Comparison of ENCODE assay signal across 10 cellular contexts in genomic region chr2:206225435-206226232, GRCh38. TPM values are rescaled to one million over a fixed set of nuclear protein-coding genes. Genes with fewer than 3 reads are reported as not detected.
DNase-seq lines count a peak whose midpoint lies in the region; ATAC-seq and TF ChIP-seq lines count a peak whose summit lies in the region.
"Had no signal": no experiment of that assay in that cellular context is flagged by ENCODE, and none has a peak within 500 bp of the region (broad histone marks: within the 10 kb centered on the region; RNA-seq: fewer than 3 reads in every experiment).

No MANE protein-coding gene starts in this region.

- H3K9me3 ChIP-seq in HCT116 (ENCODE audit: control insufficient read depth in 1 of 2, insufficient read depth in 1 of 2, low read depth in 1 of 2, low read length in 2 of 2) (no peaks in the 10 kb centered on the region), A673 (ENCODE audit: low read depth, low read length, poor library complexity, severe bottlenecking) (no peaks in the 10 kb centered on the region)

- TF ChIP-seq CTCF in GM10248 (IDR thresholded peaks at IDR 0.05; ENCODE audit: control extremely low read depth, extremely low read depth, low read depth, missing control alignments) (no peak), HCT116 (IDR thresholded peaks at IDR 0.05 in 2 of 3, conservative IDR thresholded peaks at IDR 0.05 in 1 of 3; ENCODE audit: borderline replicate concordance in 1 of 3, insufficient read depth in 1 of 3, low read depth in 2 of 3, low read length in 2 of 3) (no peak), A673 (conservative IDR thresholded peaks at IDR 0.05; ENCODE audit: low read depth, low read length) (no peak)

- H3K27ac ChIP-seq in HCT116 (ENCODE audit: low read depth, low read length) (no peak overlapping the region), A673 (ENCODE audit: low read depth, low read length, poor library complexity, severe bottlenecking) (no peak overlapping the region)

- TF ChIP-seq POLR2A in HCT116 (IDR thresholded peaks at IDR 0.05; ENCODE audit: borderline replicate concordance, extremely low read depth, insufficient read depth, insufficient read length): no peak

- H3K27me3 ChIP-seq in HCT116 (ENCODE audit: insufficient read depth, low read length) (no peaks in the 10 kb centered on the region), A673 (replicated peaks; ENCODE audit: insufficient read depth, low read depth, low read length, poor library complexity) (no peaks in the 10 kb centered on the region)

- CTCF ChIA-PET in GM10248 (lab: Yijun Ruan, JAX) (no interaction called here), HCT116 (lab: Charles Lee) (no interaction called here), A673 (lab: Charles Lee) (no interaction called here)

- H2AFZ ChIP-seq in HCT116 (ENCODE audit: low read depth, low read length, poor library complexity, severe bottlenecking): peak overlapping the region; percentile 16

- no peaks in the 10 kb centered on the region for H3K9me2 ChIP-seq in HCT116 (ENCODE audit: insufficient read depth)

- POLR2A ChIA-PET in GM10248 (lab: Yijun Ruan, JAX): no interaction called here
- POLR2A ChIA-PET in HCT116 (lab: Charles Lee): no interaction called here
- POLR2A ChIA-PET in A673 (lab: Charles Lee; ENCODE audit: low non-redundant PET): no interaction called here

- intact Hi-C loops in HCT116 (cut with micrococcal nuclease) (no loop called here), A673 (cut with micrococcal nuclease; ENCODE audit: unreplicated experiment) (no loop called here)

- H4K20me1 ChIP-seq in HCT116 (ENCODE audit: insufficient read depth): no peaks in the 10 kb centered on the region

- no peak for TF ChIP-seq RAD21 in HCT116 (IDR thresholded peaks at IDR 0.05; ENCODE audit: low read depth)

- H3K9ac ChIP-seq in HCT116 (ENCODE audit: low read length): no peak overlapping the region

- RAD21 ChIA-PET in HCT116 (lab: Charles Lee; ENCODE audit: low non-redundant PET in 1 of 2, low total read pairs in 2 of 2, uncharacterized antibody in 2 of 2, unreplicated experiment in 2 of 2): no interaction called here

- no TSS peak for BruUV-seq in HCT116 (replicated peaks; lab: Mats Ljungman, UMichigan)
- BruUV-seq in A673 (replicated peaks; lab: Mats Ljungman, UMichigan): no TSS peak

- H3K4me1 ChIP-seq in HCT116 (ENCODE audit: control insufficient read depth in 1 of 2, insufficient read depth in 2 of 2, low read length in 2 of 2) (peaks cover 6 to 13% of the 10 kb centered on the region in 2 experiments; a peak in 3 of 4 replicates), A673 (ENCODE audit: insufficient read depth, low read length, poor library complexity, severe bottlenecking) (peaks cover 12% of the 10 kb centered on the region)

- no peak overlapping the region for H3K4me2 ChIP-seq in HCT116 (ENCODE audit: low read length)

- peak; percentile 51 for DNase-seq in GM10248 (ENCODE audit: extremely low spot score)
- DNase-seq in HCT116 (ENCODE audit: low read depth, low spot score): no peak
- DNase-seq in NCI-H1436 treated with DMSO at 0.1 percent for 48 hours (lab: John Stamatoyannopoulos, UW): no peak
- no peak for DNase-seq in OCI-M2 (lab: John Stamatoyannopoulos, UW; ENCODE audit: unreplicated experiment)
- no peak for DNase-seq in activated CD8-positive, alpha-beta memory T cell treated with anti-CD3 and anti-CD28 coated beads, Interleukin-2, amount 50 U/mL, for 48 hours
- DNase-seq in A673 (ENCODE audit: low spot score): no peak
- DNase-seq: NCI-H2171 treated with DMSO at 0.1 percent for 48 hours had no signal

- no peaks in the 10 kb centered on the region for H3K36me3 ChIP-seq in HCT116 (ENCODE audit: control insufficient read depth in 1 of 2, insufficient read depth in 2 of 2, low read length in 2 of 2)
- no peaks in the 10 kb centered on the region for H3K36me3 ChIP-seq in A673 (ENCODE audit: insufficient read depth, low read length, poor library complexity, severe bottlenecking)

- H3K79me2 ChIP-seq in HCT116 (ENCODE audit: insufficient read depth, low read length): no peaks in the 10 kb centered on the region

- ATAC-seq in GM19023 (IDR thresholded peaks at IDR 0.05; ENCODE audit: unreplicated experiment) (peak; percentile 80), HCT116 (no peak), HG03342 (IDR thresholded peaks at IDR 0.05; ENCODE audit: unreplicated experiment) (peak; percentile 95)
- ATAC-seq: HepG2 had no signal

- no peak overlapping the region for H3K4me3 ChIP-seq in HCT116 (replicated peaks in 1 of 2; ENCODE audit: low read depth in 1 of 2, low read length in 2 of 2)
- no peak overlapping the region for H3K4me3 ChIP-seq in A673 (ENCODE audit: low read depth, low read length, poor library complexity, severe bottlenecking)

TF ChIP-seq in HCT116, 20 proteins besides CTCF, POLR2A, EP300 and RAD21:
- TF ChIP-seq SIN3A (IDR thresholded peaks at IDR 0.05; ENCODE audit: low read depth) (no peak), EZH2 (IDR thresholded peaks at IDR 0.05) (no peak), ATF3 (IDR thresholded peaks at IDR 0.05) (no peak)

RNA-seq across cellular contexts. Expression of gene ZDBF2, which starts 48.8 kb away (rescaled TPM):
- total RNA-seq in HCT116 (2021; ENCODE audit: unreplicated experiment) (9.2 TPM), A673 (2021) (0.75 and 1.8 TPM in 2 replicates)
- 2.0 and 2.2 TPM in 2 replicates for polyA plus RNA-seq in HCT116 (2012)
